35 cellular contexts compared by ENCODE assay signal in the genomic region with DNA sequence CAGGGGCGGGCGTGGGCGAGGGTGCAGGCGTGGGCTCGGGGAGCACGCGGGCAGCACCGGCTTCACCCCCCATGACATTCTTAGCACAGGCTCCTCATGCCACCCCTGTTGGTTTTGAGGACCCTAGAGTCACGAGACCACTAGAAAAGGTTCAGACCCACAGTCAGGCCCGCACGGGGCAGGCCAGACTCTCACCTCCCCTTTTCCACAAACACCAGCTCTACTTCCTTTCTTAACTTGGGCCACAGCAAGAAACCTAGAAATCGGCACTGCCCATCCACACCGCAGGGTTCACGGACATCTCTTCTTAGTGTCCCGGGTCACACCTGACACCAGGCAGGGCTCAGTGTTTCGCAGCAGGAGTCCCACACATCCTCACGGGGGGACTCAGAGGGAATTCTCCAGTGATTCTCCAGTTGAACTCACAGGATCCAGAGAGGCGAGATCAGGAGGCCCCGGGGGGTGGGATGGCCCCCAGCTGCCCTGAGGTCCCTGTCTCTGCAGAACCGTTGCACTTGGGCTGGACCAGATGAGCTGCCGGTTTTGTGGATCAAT. TPM values are rescaled to one million over a fixed set of nuclear protein-coding genes. Genes with fewer than 3 reads are reported as not detected.
"Had no signal": no experiment of that assay in that cellular context is flagged by ENCODE, and none has a peak within 500 bp of the region (broad histone marks: within the 10 kb centered on the region; RNA-seq: fewer than 3 reads in every experiment).

No MANE protein-coding gene starts in this region.

- H3K36me3 Mint-ChIP-seq: activated CD4-positive, alpha-beta memory T cell treated with anti-CD3 and anti-CD28 coated beads for 36 hours; activated naive CD8-positive, alpha-beta T cell treated with anti-CD3 and anti-CD28 coated beads for 36 hours had no signal

- H3K9me3 Mint-ChIP-seq: activated B cell treated with CpG ODN at 0.5 μM for 24 hours; activated CD4-positive, alpha-beta memory T cell treated with anti-CD3 and anti-CD28 coated beads for 36 hours; activated naive CD8-positive, alpha-beta T cell treated with anti-CD3 and anti-CD28 coated beads for 36 hours; activated T-cell treated with anti-CD3 and anti-CD28 coated beads, Interleukin-2, amount 50 U/mL, for 4 hours; activated T-helper 1 cell treated with anti-CD3 and anti-CD28 coated beads, Interleukin-12 subunit alpha, Interleukin-12 subunit beta, Interleukin-2, Interleukin-4 antibody, amounts not matched to agents 30 ng/mL and 10 ng/mL and 1 ng/mL, durations not matched to agents 14 hours and 24 hours and 36 hours had no signal

- H3K9me3 ChIP-seq: ascending aorta, Peyer's patch had no signal

- H3K27ac Mint-ChIP-seq: activated B cell treated with CpG ODN at 0.5 μM for 24 hours; activated CD4-positive, alpha-beta memory T cell treated with anti-CD3 and anti-CD28 coated beads for 36 hours; activated naive CD8-positive, alpha-beta T cell treated with anti-CD3 and anti-CD28 coated beads for 36 hours; activated T-helper 1 cell treated with anti-CD3 and anti-CD28 coated beads, Interleukin-12 subunit alpha, Interleukin-12 subunit beta, Interleukin-2, Interleukin-4 antibody, amounts not matched to agents 30 ng/mL and 10 ng/mL and 1 ng/mL, durations not matched to agents 14 hours and 24 hours and 36 hours had no signal

- H3K4me1 Mint-ChIP-seq: activated B cell treated with CpG ODN at 0.5 μM for 24 hours; activated naive CD8-positive, alpha-beta T cell treated with anti-CD3 and anti-CD28 coated beads for 36 hours had no signal

- H3K4me3 Mint-ChIP-seq: activated B cell treated with CpG ODN at 0.5 μM for 24 hours; activated CD4-positive, alpha-beta memory T cell treated with anti-CD3 and anti-CD28 coated beads for 36 hours; activated naive CD8-positive, alpha-beta T cell treated with anti-CD3 and anti-CD28 coated beads for 36 hours; activated T-cell treated with anti-CD3 and anti-CD28 coated beads, Interleukin-2, amount 50 U/mL, for 4 hours; activated T-helper 1 cell treated with anti-CD3 and anti-CD28 coated beads, Interleukin-12 subunit alpha, Interleukin-12 subunit beta, Interleukin-2, Interleukin-4 antibody, amounts not matched to agents 30 ng/mL and 10 ng/mL and 1 ng/mL, durations not matched to agents 14 hours and 24 hours and 36 hours had no signal

- H3K27me3 ChIP-seq: ascending aorta, cardiac muscle cell, Peyer's patch had no signal

- ATAC-seq: activated T-cell treated with anti-CD3 and anti-CD28 coated beads, Interleukin-2, amount 50 U/mL, for 4 hours; K562; PC-3; SK-N-SH treated with all-trans-retinoic acid at 6 μM for 48 hours had no signal

- H3K27me3 Mint-ChIP-seq: activated CD4-positive, alpha-beta memory T cell treated with anti-CD3 and anti-CD28 coated beads for 36 hours had no signal

- H3K36me3 ChIP-seq: ascending aorta, cardiac muscle cell, Peyer's patch had no signal

- DNase-seq: activated B cell treated with CpG ODN at 0.5 μM for 24 hours; activated CD4-positive, alpha-beta memory T cell treated with anti-CD3 and anti-CD28 coated beads for 36 hours; activated CD4-positive, alpha-beta T cell treated with anti-CD3 and anti-CD28 coated beads for 4 hours; activated CD4-positive, alpha-beta T cell treated with anti-CD3 and anti-CD28 coated beads, Interleukin-2, amount 50 U/mL, for 1 hour; activated CD4-positive, CD25-positive, alpha-beta regulatory T cell treated with anti-CD3 and anti-CD28 coated beads, Interleukin-2, amount 50 U/mL, for 72 hours; activated CD8-positive, alpha-beta memory T cell treated with anti-CD3 and anti-CD28 coated beads, Interleukin-2, amount 50 U/mL, for 4 hours; activated naive CD4-positive, alpha-beta T cell; activated naive CD4-positive, alpha-beta T cell treated with anti-CD3 and anti-CD28 coated beads, Interleukin-2, amount 50 U/mL, for 16 hours; activated naive CD8-positive, alpha-beta T cell treated with anti-CD3 and anti-CD28 coated beads for 36 hours; activated T-cell treated with anti-CD3 and anti-CD28 coated beads for 4 hours; activated T-cell treated with anti-CD3 and anti-CD28 coated beads, Interleukin-2, amount 50 U/mL, for 4 hours; amniotic stem cell; NCI-H1092 treated with DMSO at 0.1 percent for 48 hours; NCI-H1417 treated with DMSO at 0.1 percent for 48 hours; NCI-H187 treated with DMSO at 0.1 percent for 48 hours; NCI-H2081; NCI-H2171 treated with DMSO at 0.1 percent for 48 hours; NCI-H226; NCI-H524 treated with DMSO at 0.1 percent for 48 hours; NCI-H748 treated with DMSO at 0.1 percent for 48 hours; NK-92 treated with Interleukin-12 subunit alpha and Interleukin-12 subunit beta, amount 100 ng/mL, for 24 hours; PC-3; Peyer's patch; RPMI8226; SIG-M5; SW 1271; T-helper 1 cell; T-helper 2 cell; T-helper 9 cell had no signal

- H3K4me3 ChIP-seq: ascending aorta, cardiac muscle cell, K562, Peyer's patch had no signal

- H3K27ac ChIP-seq: ascending aorta, cardiac muscle cell, Peyer's patch, VCaP had no signal

- H3K4me1 ChIP-seq: ascending aorta, Peyer's patch had no signal

RNA-seq across cellular contexts. Expression of a gene that starts 52.0 kb away (rescaled TPM):
- total RNA-seq: ascending aorta had no signal
- polyA plus RNA-seq: K562 had no signal
